In the genomic region with DNA sequence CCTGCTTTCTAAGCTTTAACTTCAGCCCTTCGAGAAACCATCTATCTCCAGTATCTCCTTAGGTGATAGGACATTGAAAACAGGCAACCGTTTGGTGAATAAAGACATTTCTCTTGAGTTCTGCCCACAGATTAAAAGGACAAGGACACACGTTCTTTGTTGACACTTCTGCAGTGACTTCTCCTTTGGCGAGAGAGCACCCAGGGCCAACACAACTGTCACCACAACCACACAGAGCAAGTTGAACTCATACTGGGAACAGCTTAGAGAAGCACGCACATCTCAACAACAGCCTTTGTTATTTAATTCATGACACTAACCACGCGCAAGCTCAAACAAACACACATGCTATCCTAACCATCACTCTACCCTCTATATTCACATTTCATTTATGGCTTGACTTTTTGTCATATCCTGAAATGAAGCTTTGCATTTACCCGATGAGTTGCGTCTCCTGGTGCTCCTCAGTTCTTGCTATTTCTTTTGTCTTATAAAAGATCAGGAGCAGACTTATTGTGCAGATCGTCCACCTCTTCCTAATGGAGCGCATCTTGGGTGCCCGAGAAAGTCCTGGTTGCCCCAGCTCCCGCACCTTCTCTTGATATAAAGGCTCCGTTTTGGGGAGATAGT, we compare ENCODE assay signal across 8 cellular contexts. TPM values are rescaled to one million over a fixed set of nuclear protein-coding genes. Genes with fewer than 3 reads are reported as not detected.
DNase-seq lines count a peak whose midpoint lies in the region; ATAC-seq and TF ChIP-seq lines count a peak whose summit lies in the region.

No MANE protein-coding gene starts in this region.

- H3K9me2 ChIP-seq in DOHH2 (replicated peaks; ENCODE audit: control insufficient read depth, low read length), result no peaks in the 10 kb centered on the region

- peaks cover 42% of the 10 kb centered on the region for H3K79me2 ChIP-seq in DOHH2 (ENCODE audit: control insufficient read depth, low read length)

- H3K9me3 ChIP-seq in DOHH2 (ENCODE audit: control insufficient read depth, insufficient read depth, low read length) (no peaks in the 10 kb centered on the region), iPS DF 6.9 (ENCODE audit: control insufficient read depth, insufficient read depth, low read length) (no peaks in the 10 kb centered on the region), skeletal muscle tissue (ENCODE audit: control insufficient read depth in 3 of 3, low read length in 3 of 3) (no peaks in the 10 kb centered on the region)

- H3K4me1 ChIP-seq in DOHH2 (ENCODE audit: control insufficient read depth, low read length) (peaks cover 70% of the 10 kb centered on the region), iPS DF 6.9 (ENCODE audit: control insufficient read depth, insufficient read depth, low read length) (no peaks in the 10 kb centered on the region; the same call in 1 of the 2 replicates), skeletal muscle tissue (ENCODE audit: control insufficient read depth in 3 of 3, insufficient read depth in 3 of 3, low read length in 3 of 3) (peaks cover 2 to 17% (median 9%) of the 10 kb centered on the region in 3 donors)

- H3K36me3 Mint-ChIP-seq in activated naive CD4-positive, alpha-beta T cell treated with anti-CD3 and anti-CD28 coated beads, Interleukin-2, amount 50 U/mL, for 72 hours, result peaks cover 46 to 47% of the 10 kb centered on the region in 2 donors

- H3K4me3 ChIP-seq in DOHH2 (ENCODE audit: low read length) (peak overlapping the region; percentile 89), iPS DF 6.9 (ENCODE audit: low read length) (peak overlapping the region; percentile 66; the same call in 1 of the 2 replicates), skeletal muscle tissue (ENCODE audit: low read length in 3 of 3) (peak overlapping the region; percentile 68 to 86 (median 74))

- H3K27ac ChIP-seq in DOHH2 (ENCODE audit: low read depth, low read length), result peak overlapping the region; percentile 82
- H3K27ac ChIP-seq in iPS DF 6.9 (ENCODE audit: low read length), result no peak overlapping the region
- H3K27ac ChIP-seq in skeletal muscle tissue (ENCODE audit: low read depth, low read length), result peak overlapping the region; percentile 81

- peak; percentile 21 to 41 for ATAC-seq in activated naive CD4-positive, alpha-beta T cell treated with anti-CD3 and anti-CD28 coated beads, Interleukin-2, amount 50 U/mL, for 72 hours
- ATAC-seq in GM18498 (IDR thresholded peaks at IDR 0.05; ENCODE audit: unreplicated experiment), result no peak
- no peak for ATAC-seq in HG03457 (IDR thresholded peaks at IDR 0.05; ENCODE audit: unreplicated experiment)

- H3K4me2 ChIP-seq in DOHH2 (ENCODE audit: low read length), result peak overlapping the region; percentile 77

- peak overlapping the region; percentile 47 to 60 (median 51) for H3K9ac ChIP-seq in skeletal muscle tissue (ENCODE audit: low read depth in 1 of 3, low read length in 3 of 3)

- peaks cover 4% of the 10 kb centered on the region; the same call in 1 of the 2 replicates for H3K27me3 ChIP-seq in DOHH2 (ENCODE audit: control insufficient read depth, low read length)
- peaks cover 28% of the 10 kb centered on the region; the same call in 1 of the 2 replicates for H3K27me3 ChIP-seq in iPS DF 6.9 (ENCODE audit: control insufficient read depth, insufficient read depth, low read length)
- H3K27me3 ChIP-seq in skeletal muscle tissue (ENCODE audit: control insufficient read depth in 3 of 3, insufficient read depth in 3 of 3, low read length in 3 of 3), result peaks cover 15 to 21% (median 20%) of the 10 kb centered on the region in 3 donors

- peak overlapping the region; percentile 99 for H3K27ac Mint-ChIP-seq in activated naive CD4-positive, alpha-beta T cell treated with anti-CD3 and anti-CD28 coated beads, Interleukin-2, amount 50 U/mL, for 72 hours

- no CpG with 5 or more reads among the region's 14 CpGs for WGBS in iPS DF 6.9 (ENCODE audit: insufficient coverage, insufficient read length)

- H3K36me3 ChIP-seq in DOHH2 (ENCODE audit: control insufficient read depth, low read length) (peaks cover 24% of the 10 kb centered on the region), iPS DF 6.9 (ENCODE audit: control insufficient read depth, insufficient read depth, low read length) (no peaks in the 10 kb centered on the region), skeletal muscle tissue (ENCODE audit: control insufficient read depth in 3 of 3, insufficient read depth in 3 of 3, low read length in 3 of 3) (no peaks in the 10 kb centered on the region)

- peak; percentile 6 for TF ChIP-seq CTCF in DOHH2 (IDR thresholded peaks at IDR 0.05; ENCODE audit: low read depth, low read length, poor library complexity, severe bottlenecking)

- H4K20me1 ChIP-seq in DOHH2 (ENCODE audit: control insufficient read depth, insufficient read depth, low read depth, low read length), result no peaks in the 10 kb centered on the region

- peaks cover 21% of the 10 kb centered on the region for H3F3A ChIP-seq in DOHH2 (ENCODE audit: control insufficient read depth, insufficient read depth)

- DNase-seq in NCI-H748 (lab: John Stamatoyannopoulos, UW; ENCODE audit: unreplicated experiment), result peak; percentile 55
- DNase-seq in activated naive CD4-positive, alpha-beta T cell treated with anti-CD3 and anti-CD28 coated beads, Interleukin-2, amount 50 U/mL, for 72 hours (ENCODE audit: low spot score in 2 of 2), result peak; percentile 27 to 57
- DNase-seq in iPS DF 6.9 (ENCODE audit: low read depth, low spot score), result no peak
- DNase-seq in hepatic stellate cell (ENCODE audit: low spot score), result no peak

- H3K9me3 Mint-ChIP-seq in activated naive CD4-positive, alpha-beta T cell treated with anti-CD3 and anti-CD28 coated beads, Interleukin-2, amount 50 U/mL, for 72 hours, result no peaks in the 10 kb centered on the region

RNA-seq across cellular contexts. Expression of gene ST8SIA4, which starts 0.6 kb away (rescaled TPM):
- total RNA-seq in activated naive CD4-positive, alpha-beta T cell treated with anti-CD3 and anti-CD28 coated beads, Interleukin-2, amount 50 U/mL, for 72 hours, result 10 to 100 TPM; 21.2 to 36.2 TPM
- total RNA-seq in skeletal muscle tissue, result 6.3 TPM

Comparison
In these comparisons a context has a peak if more than half of its experiments do, and no peak if none do; other contexts are left out.
1. DNase-seq: peak in NCI-H748 (single experiment) and activated naive CD4-positive, alpha-beta T cell treated with anti-CD3 and anti-CD28 coated beads, Interleukin-2, amount 50 U/mL, for 72 hours (2 of 2); none in iPS DF 6.9 (single experiment) and hepatic stellate cell (single experiment).
2. ATAC-seq: peak in activated naive CD4-positive, alpha-beta T cell treated with anti-CD3 and anti-CD28 coated beads, Interleukin-2, amount 50 U/mL, for 72 hours (2 of 2); none in GM18498 (single experiment) and HG03457 (single experiment).
3. Peak in every context shown above with its lines, with median percentiles within 50 percentile points of each other: H3K4me3 ChIP-seq.